ENCODE assay signal across 24 cellular contexts in the genomic region with DNA sequence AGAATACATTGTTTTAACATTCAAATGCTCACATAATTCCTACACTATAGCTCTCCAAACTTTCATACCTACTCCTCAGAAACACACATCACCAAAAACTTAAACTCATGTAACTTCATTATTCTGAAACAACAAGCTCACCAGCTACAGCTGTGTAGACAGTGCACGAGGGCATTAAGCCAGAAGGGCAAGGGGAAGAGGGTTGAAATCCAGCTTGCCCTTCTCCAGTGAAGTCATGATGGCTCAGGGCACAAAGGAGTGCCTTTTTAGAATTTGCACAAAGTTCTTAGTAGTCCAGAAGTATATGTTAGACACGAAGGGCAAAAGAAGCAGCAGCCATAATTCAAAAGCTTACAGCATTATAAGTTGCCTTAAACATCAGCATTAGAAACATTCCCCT. TPM values are rescaled to one million over a fixed set of nuclear protein-coding genes. Genes with fewer than 3 reads are reported as not detected.
DNase-seq lines count a peak whose midpoint lies in the region; ATAC-seq lines count a peak whose summit lies in the region.
"Had no signal": no experiment of that assay in that cellular context is flagged by ENCODE, and none has a peak within 500 bp of the region (broad histone marks: within the 10 kb centered on the region; RNA-seq: fewer than 3 reads in every experiment).

No MANE protein-coding gene starts in this region.

- peaks cover 55% of the 10 kb centered on the region for H3K4me1 Mint-ChIP-seq in activated CD4-positive, alpha-beta T cell treated with anti-CD3 and anti-CD28 coated beads, Interleukin-2, amount 10 ng/mL, durations not matched to agents 24 days and 14 days
- H3K4me1 Mint-ChIP-seq in CD8-positive, alpha-beta memory T cell = peaks cover 49 to 82% (median 79%) of the 10 kb centered on the region in 3 donors
- H3K4me1 Mint-ChIP-seq in activated CD4-positive, alpha-beta memory T cell treated with anti-CD3 and anti-CD28 coated beads, Interleukin-2, amount 10 ng/mL, durations not matched to agents 7 days and 5 days = peaks cover 64% of the 10 kb centered on the region
- peaks cover 44 to 87% (median 50%) of the 10 kb centered on the region in 3 donors for H3K4me1 Mint-ChIP-seq in naive B cell
- H3K4me1 Mint-ChIP-seq: endodermal cell, neural crest cell had no signal

- no peaks in the 10 kb centered on the region for H3K27me3 ChIP-seq in CD8-positive, alpha-beta memory T cell (ENCODE audit: insufficient read depth, low read length, poor library complexity, severe bottlenecking)
- H3K27me3 ChIP-seq: MG63, uterus had no signal

- peak overlapping the region; percentile 66 for H3K4me3 Mint-ChIP-seq in activated CD4-positive, alpha-beta T cell treated with anti-CD3 and anti-CD28 coated beads, Interleukin-2, amount 10 ng/mL, durations not matched to agents 24 days and 14 days
- H3K4me3 Mint-ChIP-seq in CD8-positive, alpha-beta memory T cell = peak overlapping the region; percentile 24 to 51 (median 37)
- H3K4me3 Mint-ChIP-seq in activated CD4-positive, alpha-beta memory T cell treated with anti-CD3 and anti-CD28 coated beads, Interleukin-2, amount 10 ng/mL, durations not matched to agents 7 days and 5 days = no peak overlapping the region
- H3K4me3 Mint-ChIP-seq in naive B cell = peak overlapping the region; percentile 35 to 85 (median 60)
- H3K4me3 Mint-ChIP-seq: endodermal cell, neural crest cell had no signal

- intact Hi-C loops in activated CD4-positive, alpha-beta T cell treated with anti-CD3 and anti-CD28 coated beads, Interleukin-2, amount 10 ng/mL, durations not matched to agents 24 days and 14 days (cut with micrococcal nuclease) = no loop called here

- H3K9me3 Mint-ChIP-seq in activated CD4-positive, alpha-beta T cell treated with anti-CD3 and anti-CD28 coated beads, Interleukin-2, amount 10 ng/mL, durations not matched to agents 24 days and 14 days = no peaks in the 10 kb centered on the region
- no peaks in the 10 kb centered on the region for H3K9me3 Mint-ChIP-seq in CD8-positive, alpha-beta memory T cell
- no peaks in the 10 kb centered on the region for H3K9me3 Mint-ChIP-seq in activated CD4-positive, alpha-beta memory T cell treated with anti-CD3 and anti-CD28 coated beads, Interleukin-2, amount 10 ng/mL, durations not matched to agents 7 days and 5 days
- H3K9me3 Mint-ChIP-seq in naive B cell = no peaks in the 10 kb centered on the region
- H3K9me3 Mint-ChIP-seq: endodermal cell, neural crest cell had no signal

- peak overlapping the region; percentile 84 for H3K27ac Mint-ChIP-seq in activated CD4-positive, alpha-beta T cell treated with anti-CD3 and anti-CD28 coated beads, Interleukin-2, amount 10 ng/mL, durations not matched to agents 24 days and 14 days
- peak overlapping the region in 7 of 8 donors; percentile 15 to 76 (median 60) for H3K27ac Mint-ChIP-seq in CD8-positive, alpha-beta memory T cell
- peak overlapping the region; percentile 60 for H3K27ac Mint-ChIP-seq in activated CD4-positive, alpha-beta memory T cell treated with anti-CD3 and anti-CD28 coated beads, Interleukin-2, amount 10 ng/mL, durations not matched to agents 7 days and 5 days
- H3K27ac Mint-ChIP-seq in naive B cell = peak overlapping the region; percentile 44 to 91 (median 72)
- H3K27ac Mint-ChIP-seq: endodermal cell had no signal

- no peaks in the 10 kb centered on the region for H3K36me3 ChIP-seq in CD8-positive, alpha-beta memory T cell (ENCODE audit: insufficient read depth, low read length)
- H3K36me3 ChIP-seq: MG63, uterus had no signal

- POLR2A ChIA-PET in CD8-positive, alpha-beta memory T cell (lab: Charles Lee) = interaction anchor here (1.2 to 2.7 kb wide), 3 partner anchors 8 to 37 kb away, joined by 4 to 21 read pairs (median 13); a partner anchor contains a TSS
- POLR2A ChIA-PET in activated CD4-positive, alpha-beta memory T cell treated with anti-CD3 and anti-CD28 coated beads, Interleukin-2, amount 10 ng/mL, durations not matched to agents 7 days and 5 days (lab: Charles Lee) = interaction anchor here (1.4 to 7.0 kb wide), 6 partner anchors 8 to 254 kb away, joined by 5 to 79 read pairs (median 13); a partner anchor contains a TSS

- H3K9me3 ChIP-seq in CD8-positive, alpha-beta memory T cell (ENCODE audit: low read length) = no peaks in the 10 kb centered on the region
- H3K9me3 ChIP-seq: A549, MG63, uterus had no signal

- peaks cover 16% of the 10 kb centered on the region for H3K36me3 Mint-ChIP-seq in activated CD4-positive, alpha-beta T cell treated with anti-CD3 and anti-CD28 coated beads, Interleukin-2, amount 10 ng/mL, durations not matched to agents 24 days and 14 days (ENCODE audit: low read depth)
- H3K36me3 Mint-ChIP-seq in CD8-positive, alpha-beta memory T cell = peaks cover 0 to 3% (median 0%) of the 10 kb centered on the region in 3 donors
- peaks cover 10% of the 10 kb centered on the region for H3K36me3 Mint-ChIP-seq in activated CD4-positive, alpha-beta memory T cell treated with anti-CD3 and anti-CD28 coated beads, Interleukin-2, amount 10 ng/mL, durations not matched to agents 7 days and 5 days (ENCODE audit: low read depth)
- H3K36me3 Mint-ChIP-seq in naive B cell = peaks cover 0 to 7% of the 10 kb centered on the region in 2 donors

- H3K27me3 Mint-ChIP-seq in activated CD4-positive, alpha-beta T cell treated with anti-CD3 and anti-CD28 coated beads, Interleukin-2, amount 10 ng/mL, durations not matched to agents 24 days and 14 days = no peaks in the 10 kb centered on the region
- no peaks in the 10 kb centered on the region for H3K27me3 Mint-ChIP-seq in CD8-positive, alpha-beta memory T cell
- no peaks in the 10 kb centered on the region for H3K27me3 Mint-ChIP-seq in activated CD4-positive, alpha-beta memory T cell treated with anti-CD3 and anti-CD28 coated beads, Interleukin-2, amount 10 ng/mL, durations not matched to agents 7 days and 5 days
- no peaks in the 10 kb centered on the region for H3K27me3 Mint-ChIP-seq in naive B cell

- H3K4me1 ChIP-seq in CD8-positive, alpha-beta memory T cell (ENCODE audit: insufficient read depth, low read length) = peaks cover 65% of the 10 kb centered on the region
- H3K4me1 ChIP-seq: A549, uterus had no signal

- ATAC-seq in naive B cell (ENCODE audit: low read depth in 2 of 2) (no peak), GM19023 (IDR thresholded peaks at IDR 0.05; ENCODE audit: unreplicated experiment) (no peak)
- ATAC-seq: A549 had no signal

- CTCF ChIA-PET in CD8-positive, alpha-beta memory T cell (lab: Charles Lee) = interaction anchor here (1.2 to 4.4 kb wide), 7 partner anchors 9 to 87 kb away, joined by 3 to 28 read pairs (median 6); a partner anchor contains a TSS
- CTCF ChIA-PET in activated CD4-positive, alpha-beta memory T cell treated with anti-CD3 and anti-CD28 coated beads, Interleukin-2, amount 10 ng/mL, durations not matched to agents 7 days and 5 days (lab: Charles Lee) = interaction anchor here (0.7 to 4.6 kb wide), 8 partner anchors 9 to 119 kb away, joined by 3 to 31 read pairs (median 12); a partner anchor contains a TSS

- no peak overlapping the region for H3K4me3 ChIP-seq in CD8-positive, alpha-beta memory T cell (ENCODE audit: low read length)
- H3K4me3 ChIP-seq: A549, MG63, uterus had no signal

- DNase-seq in activated CD4-positive, alpha-beta T cell treated with anti-CD3 and anti-CD28 coated beads, Interleukin-2, amount 10 ng/mL, durations not matched to agents 24 days and 14 days = peak; percentile 55
- no peak for DNase-seq in activated CD4-positive, alpha-beta T cell treated with anti-CD3 and anti-CD28 coated beads, Interleukin-2, amount 50 U/mL, for 1 hour
- no peak for DNase-seq in CD8-positive, alpha-beta memory T cell
- no peak for DNase-seq in activated CD4-positive, alpha-beta memory T cell treated with anti-CD3 and anti-CD28 coated beads, Interleukin-2, amount 10 ng/mL, durations not matched to agents 7 days and 5 days
- DNase-seq in naive B cell = no peak
- DNase-seq in pons (ENCODE audit: low spot score) = no peak
- DNase-seq in caudate nucleus (lab: John Stamatoyannopoulos, UW) = no peak
- DNase-seq: aorta; C1 segment of cervical spinal cord; endodermal cell; HCEC 1CT; MG63; NCI-H1436 treated with DMSO at 0.1 percent for 48 hours; SIG-M5; small intestine; stimulated activated CD4-positive, alpha-beta T cell treated with anti-CD3 and anti-CD28 coated beads, Interleukin-4, amount 100 ng/mL, for 1 hour; uterus had no signal

- H3K27ac ChIP-seq in CD8-positive, alpha-beta memory T cell (ENCODE audit: low read depth, low read length) = no peak overlapping the region
- H3K27ac ChIP-seq in caudate nucleus (ENCODE audit: low read depth, low read length) = no peak overlapping the region
- H3K27ac ChIP-seq: A549, uterus had no signal

RNA-seq across cellular contexts. Expression of a gene that starts 8.6 kb away (rescaled TPM):
- total RNA-seq in activated CD4-positive, alpha-beta T cell treated with anti-CD3 and anti-CD28 coated beads, Interleukin-2, amount 10 ng/mL, durations not matched to agents 24 days and 14 days = 18.4 and 19.4 TPM in 2 replicates
- 10 to 100 TPM; 19.2 to 20.6 TPM for total RNA-seq in CD8-positive, alpha-beta memory T cell
- polyA plus RNA-seq in CD8-positive, alpha-beta memory T cell = 7.1 TPM
- total RNA-seq in activated CD4-positive, alpha-beta memory T cell treated with anti-CD3 and anti-CD28 coated beads, Interleukin-2, amount 10 ng/mL, durations not matched to agents 7 days and 5 days = 10 to 100 TPM; 30.6 to 31.7 TPM
- 10 to 100 TPM in 4 of 6 donors, 1 to 10 TPM in 2; 2.7 to 21.2 (median 14.1) TPM for polyA plus RNA-seq in naive B cell (ENCODE audit: low read depth in 6 of 6)

RNA-seq across cellular contexts. Expression of a gene that starts 13.9 kb away (rescaled TPM):
- total RNA-seq in activated CD4-positive, alpha-beta T cell treated with anti-CD3 and anti-CD28 coated beads, Interleukin-2, amount 10 ng/mL, durations not matched to agents 24 days and 14 days = 238 and 250 TPM in 2 replicates
- total RNA-seq in CD8-positive, alpha-beta memory T cell = 100 to 1,000 TPM; 284 to 292 TPM
- polyA plus RNA-seq in CD8-positive, alpha-beta memory T cell = 294 TPM
- total RNA-seq in activated CD4-positive, alpha-beta memory T cell treated with anti-CD3 and anti-CD28 coated beads, Interleukin-2, amount 10 ng/mL, durations not matched to agents 7 days and 5 days = 100 to 1,000 TPM; 170 to 183 TPM
- polyA plus RNA-seq in naive B cell (ENCODE audit: low read depth in 6 of 6) = 100 to 1,000 TPM; 255 to 387 (median 349) TPM

RNA-seq across cellular contexts. Expression of a gene that starts 14.1 kb away (rescaled TPM):
- not detected in 2 replicates for total RNA-seq in activated CD4-positive, alpha-beta T cell treated with anti-CD3 and anti-CD28 coated beads, Interleukin-2, amount 10 ng/mL, durations not matched to agents 24 days and 14 days
- total RNA-seq in CD8-positive, alpha-beta memory T cell = not detected
- not detected for polyA plus RNA-seq in CD8-positive, alpha-beta memory T cell
- not detected for total RNA-seq in activated CD4-positive, alpha-beta memory T cell treated with anti-CD3 and anti-CD28 coated beads, Interleukin-2, amount 10 ng/mL, durations not matched to agents 7 days and 5 days
- polyA plus RNA-seq in naive B cell (ENCODE audit: low read depth in 6 of 6) = not detected
- total RNA-seq: aorta, cerebellum, glomerular endothelial cell, neural crest cell, OCI-LY7, subcutaneous adipose tissue, uterus had no signal
- polyA plus RNA-seq: A549, aorta had no signal

RNA-seq across cellular contexts. Expression of a gene that starts 38.0 kb away (rescaled TPM):
- 63.9 and 67.3 TPM in 2 replicates for total RNA-seq in activated CD4-positive, alpha-beta T cell treated with anti-CD3 and anti-CD28 coated beads, Interleukin-2, amount 10 ng/mL, durations not matched to agents 24 days and 14 days
- 10 to 100 TPM; 49.5 to 57.4 TPM for total RNA-seq in CD8-positive, alpha-beta memory T cell
- 17.4 TPM for polyA plus RNA-seq in CD8-positive, alpha-beta memory T cell
- 100 to 1,000 TPM; 109 to 117 TPM for total RNA-seq in activated CD4-positive, alpha-beta memory T cell treated with anti-CD3 and anti-CD28 coated beads, Interleukin-2, amount 10 ng/mL, durations not matched to agents 7 days and 5 days
- polyA plus RNA-seq in naive B cell (ENCODE audit: low read depth in 6 of 6) = 1 to 10 TPM; 3.3 to 7.6 (median 6.0) TPM
